ENCODE assay signal across 23 cellular contexts in the genomic region with DNA sequence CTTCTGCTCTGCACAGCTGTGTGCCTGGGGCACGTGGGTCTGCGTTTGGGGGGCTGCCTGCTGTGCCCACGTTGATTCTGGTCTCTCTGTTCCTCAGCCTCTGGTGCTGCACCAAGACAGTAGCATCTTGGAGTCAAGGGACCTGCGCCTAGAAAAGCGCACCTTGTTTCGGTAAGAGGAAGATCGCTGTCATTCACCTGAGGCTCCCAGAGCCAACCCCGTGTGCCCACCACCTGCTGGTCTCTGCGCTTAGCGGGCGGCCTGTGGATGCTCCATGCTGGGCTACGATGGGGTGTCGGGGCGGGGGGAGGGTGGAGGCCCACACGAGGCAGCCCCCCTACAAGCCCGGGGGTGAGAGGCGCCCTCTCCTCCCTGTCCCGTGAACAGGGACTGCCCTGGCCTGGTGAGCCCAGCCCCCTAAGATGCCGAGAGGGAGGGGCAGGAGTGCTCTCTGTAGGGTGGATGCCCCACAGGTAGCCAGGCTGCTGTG. TPM values are rescaled to one million over a fixed set of nuclear protein-coding genes. Genes with fewer than 3 reads are reported as not detected.
A peak's percentile ranks its signal among the peaks of the same experiment; 100 is the strongest.
DNase-seq lines count a peak whose midpoint lies in the region; ATAC-seq, FAIRE-seq and TF ChIP-seq lines count a peak whose summit lies in the region.
"Had no signal": no experiment of that assay in that cellular context is flagged by ENCODE, and none has a peak within 500 bp of the region (broad histone marks: within the 10 kb centered on the region; RNA-seq: fewer than 3 reads in every experiment).

No MANE protein-coding gene starts in this region.

- H3K27me3 ChIP-seq in right atrium auricular region (no peaks in the 10 kb centered on the region), vagina (no peaks in the 10 kb centered on the region)
- H3K27me3 ChIP-seq: BE2C had no signal

- H3K27ac Mint-ChIP-seq in stimulated activated memory B cell treated with anti-CD40 and anti-IgM and Interleukin-4, amounts not matched to agents 10 μg/mL and 1 μg/mL and 100 μg/mL, for 72 hours: no peak overlapping the region
- H3K27ac Mint-ChIP-seq: CD4-positive, alpha-beta T cell; HFFc6 had no signal

- intact Hi-C loops in left ventricle myocardium superior (cut with micrococcal nuclease): no loop called here
- intact Hi-C loops in kidney (cut with DNase I): no loop called here
- intact Hi-C loops in vagina (cut with DNase I): no loop called here

- H3K4me3 Mint-ChIP-seq in stimulated activated memory B cell treated with anti-CD40 and anti-IgM and Interleukin-4, amounts not matched to agents 10 μg/mL and 1 μg/mL and 100 μg/mL, for 72 hours: no peak overlapping the region
- H3K4me3 Mint-ChIP-seq: CD4-positive, alpha-beta T cell; HFFc6; IgD-negative memory B cell had no signal

- H3K4me1 Mint-ChIP-seq in stimulated activated memory B cell treated with anti-CD40 and anti-IgM and Interleukin-4, amounts not matched to agents 10 μg/mL and 1 μg/mL and 100 μg/mL, for 72 hours: peaks cover 11% of the 10 kb centered on the region

- no peaks in the 10 kb centered on the region for H3K9me3 ChIP-seq in right atrium auricular region
- no peaks in the 10 kb centered on the region for H3K9me3 ChIP-seq in HEK293 (ENCODE audit: control insufficient read depth, insufficient read depth, low read depth, low read length)
- H3K9me3 ChIP-seq in kidney (ENCODE audit: control insufficient read depth in 1 of 2, low read length in 2 of 2): no peaks in the 10 kb centered on the region
- H3K9me3 ChIP-seq in vagina: no peaks in the 10 kb centered on the region
- H3K9me3 ChIP-seq: BE2C, Caco-2 had no signal

- H3K36me3 Mint-ChIP-seq in stimulated activated memory B cell treated with anti-CD40 and anti-IgM and Interleukin-4, amounts not matched to agents 10 μg/mL and 1 μg/mL and 100 μg/mL, for 72 hours: no peaks in the 10 kb centered on the region
- H3K36me3 Mint-ChIP-seq: IgD-negative memory B cell had no signal

- no peak overlapping the region for H3K9ac ChIP-seq in kidney (ENCODE audit: low read length in 2 of 2)
- H3K9ac ChIP-seq: GM23248 had no signal

- no peak for FAIRE-seq in kidney (lab: Jason Lieb, UNC)
- FAIRE-seq: D721Med, G401.6, GM12891, GM19239, H54, HepG2 had no signal

- CTCF ChIA-PET in HEK293 (lab: Yijun Ruan, JAX): interaction anchor here (0.8 kb wide), 1 partner anchor 53 kb away, joined by 3 read pairs; no protein-coding TSS in a partner anchor

- no peak for TF ChIP-seq POLR2A in vagina (IDR thresholded peaks at IDR 0.05)

- ATAC-seq in left ventricle myocardium superior (no peak), esophagus mucosa (no peak)
- peak; percentile 6 for ATAC-seq in stimulated activated memory B cell treated with anti-CD40 and anti-IgM and Interleukin-4, amounts not matched to agents 10 μg/mL and 1 μg/mL and 100 μg/mL, for 72 hours
- ATAC-seq: HepG2 had no signal

- no peaks in the 10 kb centered on the region for H3K27me3 Mint-ChIP-seq in stimulated activated memory B cell treated with anti-CD40 and anti-IgM and Interleukin-4, amounts not matched to agents 10 μg/mL and 1 μg/mL and 100 μg/mL, for 72 hours
- H3K27me3 Mint-ChIP-seq: CD4-positive, alpha-beta T cell; IgD-negative memory B cell had no signal

- no peak for TF ChIP-seq CTCF in right atrium auricular region (IDR thresholded peaks at IDR 0.05)
- no peak for TF ChIP-seq CTCF in HEK293 (tag by site-specific recombination; IDR thresholded peaks at IDR 0.05)
- TF ChIP-seq CTCF in kidney (IDR thresholded peaks at IDR 0.05; ENCODE audit: borderline replicate concordance, extremely low read depth, insufficient read depth): no peak
- TF ChIP-seq CTCF in vagina (IDR thresholded peaks at IDR 0.05): no peak

- H3K36me3 ChIP-seq in right atrium auricular region: peaks cover 18% of the 10 kb centered on the region
- peaks cover 0 to 3% of the 10 kb centered on the region in 2 experiments; a peak in 1 of 3 replicates for H3K36me3 ChIP-seq in HEK293 (ENCODE audit: control insufficient read depth in 2 of 2, insufficient read depth in 1 of 2, low read length in 2 of 2)
- peaks cover 9 to 13% of the 10 kb centered on the region in 2 donors for H3K36me3 ChIP-seq in kidney (ENCODE audit: control insufficient read depth in 1 of 2, insufficient read depth in 2 of 2, low read length in 2 of 2)
- H3K36me3 ChIP-seq in vagina: peaks cover 0 to 51% of the 10 kb centered on the region in 2 donors
- H3K36me3 ChIP-seq: BE2C had no signal

- H3K9me3 Mint-ChIP-seq in stimulated activated memory B cell treated with anti-CD40 and anti-IgM and Interleukin-4, amounts not matched to agents 10 μg/mL and 1 μg/mL and 100 μg/mL, for 72 hours: no peaks in the 10 kb centered on the region
- H3K9me3 Mint-ChIP-seq: CD4-positive, alpha-beta T cell; HFFc6; IgD-negative memory B cell had no signal

- H3K27ac ChIP-seq in right atrium auricular region (no peak overlapping the region), HEK293 (ENCODE audit: extremely low read depth, low read depth, low read length) (no peak overlapping the region), kidney (ENCODE audit: low read depth in 2 of 2, low read length in 2 of 2) (no peak overlapping the region), vagina (no peak overlapping the region)
- H3K27ac ChIP-seq: GM23248 had no signal

- H3K4me3 ChIP-seq in right atrium auricular region (no peak overlapping the region), HEK293 (ENCODE audit: low read depth, low read length) (no peak overlapping the region), kidney (ENCODE audit: low read length in 2 of 2) (no peak overlapping the region), vagina (no peak overlapping the region)
- H3K4me3 ChIP-seq: GM23248 had no signal

- peak; percentile 20 for DNase-seq in left ventricle myocardium superior
- no peak for DNase-seq in right atrium auricular region (ENCODE audit: low spot score)
- DNase-seq in kidney: peak; percentile 43
- no peak for DNase-seq in activated naive CD4-positive, alpha-beta T cell treated with Interleukin-2 at 50 U/mL for 16 hours
- no peak for DNase-seq in vagina (ENCODE audit: extremely low spot score in 2 of 2)
- DNase-seq: BE2C; C1 segment of cervical spinal cord; Caco-2; CD4-positive, alpha-beta T cell; GM23248; HCEC 1CT; HFFc6 had no signal

- H3K4me1 ChIP-seq in right atrium auricular region (no peaks in the 10 kb centered on the region), HEK293 (ENCODE audit: control insufficient read depth, insufficient read depth, low read length) (no peaks in the 10 kb centered on the region), kidney (ENCODE audit: control insufficient read depth in 1 of 2, insufficient read depth in 1 of 2, low read depth in 1 of 2, low read length in 2 of 2) (no peaks in the 10 kb centered on the region), vagina (no peaks in the 10 kb centered on the region)
- H3K4me1 ChIP-seq: BE2C, Caco-2 had no signal

- POLR2A ChIA-PET in HEK293 (lab: Yijun Ruan, JAX): no interaction called here

TF ChIP-seq in HEK293, 187 proteins besides CTCF, POLR2A, EP300 and RAD21:
- TF ChIP-seq ZNF341 (tag by site-specific recombination; IDR thresholded peaks at IDR 0.05; ENCODE audit: low read depth) (no peak), ZIC2 (tag by site-specific recombination; IDR thresholded peaks at IDR 0.05) (peak; percentile 55), ZNF398 (tag by site-specific recombination; IDR thresholded peaks at IDR 0.05) (no peak), OVOL3 (tag by site-specific recombination; IDR thresholded peaks at IDR 0.05) (no peak), ZNF211 (tag by site-specific recombination; IDR thresholded peaks at IDR 0.05; ENCODE audit: low read depth) (no peak), ZSCAN30 (tag by site-specific recombination; IDR thresholded peaks at IDR 0.05) (no peak)
- TF ChIP-seq, protein P1, sequence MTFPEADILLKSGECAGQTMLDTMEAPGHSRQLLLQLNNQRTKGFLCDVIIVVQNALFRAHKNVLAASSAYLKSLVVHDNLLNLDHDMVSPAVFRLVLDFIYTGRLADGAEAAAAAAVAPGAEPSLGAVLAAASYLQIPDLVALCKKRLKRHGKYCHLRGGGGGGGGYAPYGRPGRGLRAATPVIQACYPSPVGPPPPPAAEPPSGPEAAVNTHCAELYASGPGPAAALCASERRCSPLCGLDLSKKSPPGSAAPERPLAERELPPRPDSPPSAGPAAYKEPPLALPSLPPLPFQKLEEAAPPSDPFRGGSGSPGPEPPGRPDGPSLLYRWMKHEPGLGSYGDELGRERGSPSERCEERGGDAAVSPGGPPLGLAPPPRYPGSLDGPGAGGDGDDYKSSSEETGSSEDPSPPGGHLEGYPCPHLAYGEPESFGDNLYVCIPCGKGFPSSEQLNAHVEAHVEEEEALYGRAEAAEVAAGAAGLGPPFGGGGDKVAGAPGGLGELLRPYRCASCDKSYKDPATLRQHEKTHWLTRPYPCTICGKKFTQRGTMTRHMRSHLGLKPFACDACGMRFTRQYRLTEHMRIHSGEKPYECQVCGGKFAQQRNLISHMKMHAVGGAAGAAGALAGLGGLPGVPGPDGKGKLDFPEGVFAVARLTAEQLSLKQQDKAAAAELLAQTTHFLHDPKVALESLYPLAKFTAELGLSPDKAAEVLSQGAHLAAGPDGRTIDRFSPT (tag by site-specific recombination; IDR thresholded peaks at IDR 0.05): no peak
TF ChIP-seq in HEK293: peak in this region for 1.

RNA-seq across cellular contexts. Expression of gene HGFAC, which starts 18.9 kb away (rescaled TPM):
- total RNA-seq in left ventricle myocardium superior: 0.67 TPM
- not detected for total RNA-seq in right atrium auricular region
- 1.6 TPM for total RNA-seq in kidney
- 0.86 TPM for polyA plus RNA-seq in kidney (ENCODE audit: insufficient read depth, low read depth, low replicate concordance)
- total RNA-seq in vagina: not detected
- not detected for total RNA-seq in esophagus mucosa
- total RNA-seq: A172, GM23248 had no signal
- polyA plus RNA-seq: GM23248, IgD-negative memory B cell had no signal

RNA-seq across cellular contexts. Expression of gene DOK7, which starts 40.3 kb away (rescaled TPM):
- total RNA-seq in left ventricle myocardium superior: 35.5 TPM
- total RNA-seq in right atrium auricular region: 10 to 100 TPM; 31.0 to 68.9 TPM
- 7.0 TPM for total RNA-seq in kidney
- polyA plus RNA-seq in kidney (ENCODE audit: insufficient read depth, low read depth, low replicate concordance): 1.2 TPM
- 4.7 TPM for total RNA-seq in vagina
- 0.36 TPM for total RNA-seq in esophagus mucosa
- total RNA-seq: CD4-positive, alpha-beta T cell; GM23248; HFFc6 had no signal
- polyA plus RNA-seq: GM23248 had no signal

Comparison
In these comparisons a context has a peak if more than half of its experiments do, and no peak if none do; other contexts are left out.
1. DNase-seq: peak in left ventricle myocardium superior (single experiment) and kidney (single experiment); none in right atrium auricular region (single experiment), activated naive CD4-positive, alpha-beta T cell treated with Interleukin-2 at 50 U/mL for 16 hours (single experiment) and vagina (0 of 2).